Comparison of ENCODE assay signal across 20 cellular contexts in the genomic region with DNA sequence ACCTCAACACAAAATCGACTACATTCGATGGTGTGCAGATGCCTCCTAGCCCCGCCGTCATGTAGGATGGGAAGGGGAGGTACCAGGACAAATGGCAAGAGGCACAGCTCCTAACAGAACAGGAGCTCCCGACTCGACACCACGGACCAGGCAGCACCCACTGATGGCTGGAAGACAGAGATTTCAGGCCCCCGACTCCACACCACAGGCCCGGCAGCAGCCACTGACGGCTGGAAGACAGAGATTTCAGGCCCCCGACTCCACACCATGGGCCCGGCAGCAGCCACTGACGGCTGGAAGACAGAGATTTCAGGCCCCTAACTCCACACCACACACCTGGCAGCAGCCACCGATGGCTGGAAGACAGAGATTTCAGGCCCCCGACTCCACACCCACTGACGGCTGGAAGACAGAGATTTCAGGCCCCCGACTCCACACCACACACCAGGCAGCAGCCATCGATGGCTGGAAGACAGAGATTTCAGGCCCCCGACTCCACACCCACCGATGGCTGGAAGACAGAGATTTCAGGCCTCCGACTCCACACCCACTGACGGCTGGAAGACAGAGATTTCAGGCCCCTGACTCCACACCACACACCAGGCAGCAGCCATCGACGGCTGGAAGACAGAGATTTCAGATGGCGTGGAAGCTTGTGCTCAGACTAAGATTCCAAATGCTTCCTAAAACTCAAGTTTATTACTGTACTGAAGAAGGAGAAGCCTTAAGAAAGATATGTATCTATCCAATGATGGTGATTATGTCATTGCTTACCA.
A peak's percentile ranks its signal among the peaks of the same experiment; 100 is the strongest.
DNase-seq lines count a peak whose midpoint lies in the region; ATAC-seq and TF ChIP-seq lines count a peak whose summit lies in the region.
"Had no signal": no experiment of that assay in that cellular context is flagged by ENCODE, and none has a peak within 500 bp of the region (broad histone marks: within the 10 kb centered on the region; RNA-seq: fewer than 3 reads in every experiment).

No MANE protein-coding gene starts in this region.

- CTCF ChIA-PET in CD4-positive, alpha-beta T cell (lab: Charles Lee), result interaction anchor here (1.2 kb wide), 1 partner anchor 61 kb away, joined by 4 read pairs; no protein-coding TSS in a partner anchor

- POLR2A ChIA-PET in CD4-positive, alpha-beta T cell (lab: Charles Lee), result interaction anchor here (0.7 to 2.0 kb wide), 3 partner anchors 19 to 316 kb away, joined by 3 to 11 read pairs (median 4); no protein-coding TSS in a partner anchor

- no peaks in the 10 kb centered on the region for H3K36me3 ChIP-seq in endodermal cell (ENCODE audit: control insufficient read depth, insufficient read depth, low read length)
- H3K36me3 ChIP-seq in upper lobe of right lung, result no peaks in the 10 kb centered on the region
- H3K36me3 ChIP-seq: colonic mucosa had no signal

- no peak overlapping the region for H3K27ac Mint-ChIP-seq in CD4-positive, alpha-beta T cell
- H3K27ac Mint-ChIP-seq in endodermal cell, result no peak overlapping the region
- H3K27ac Mint-ChIP-seq: GM23338 had no signal

- ATAC-seq in CD4-positive, alpha-beta T cell (ENCODE audit: poor library complexity), result peak; percentile 53
- peak; percentile 7 for ATAC-seq in GM18870 (IDR thresholded peaks at IDR 0.05; ENCODE audit: unreplicated experiment)
- peak; percentile 1 for ATAC-seq in HG03139 (IDR thresholded peaks at IDR 0.05; ENCODE audit: unreplicated experiment)
- ATAC-seq in upper lobe of right lung, result no peak
- ATAC-seq: GM23338, PC-3 had no signal

- no peak overlapping the region for H3K9ac ChIP-seq in endodermal cell (ENCODE audit: extremely low read depth, low read length, poor library complexity, severe bottlenecking)
- H3K9ac ChIP-seq: KMS-11, SK-N-SH had no signal

- H3K27me3 Mint-ChIP-seq in CD4-positive, alpha-beta T cell, result no peaks in the 10 kb centered on the region
- no peaks in the 10 kb centered on the region for H3K27me3 Mint-ChIP-seq in endodermal cell (ENCODE audit: insufficient read depth)

- intact Hi-C loops in CD4-positive, alpha-beta T cell (cut with DNase I, micrococcal nuclease), result loop anchor here (2.0 to 10.0 kb wide), 3 partner anchors 19 to 410 kb away; no protein-coding TSS in a partner anchor
- intact Hi-C loops in upper lobe of right lung (cut with DNase I), result no loop called here

- peaks cover 2% of the 10 kb centered on the region for H3K36me3 Mint-ChIP-seq in CD4-positive, alpha-beta T cell (ENCODE audit: low read depth)
- peaks cover 13% of the 10 kb centered on the region for H3K36me3 Mint-ChIP-seq in endodermal cell (ENCODE audit: low read depth)

- H3K27ac ChIP-seq in CD4-positive, alpha-beta T cell (ENCODE audit: low read depth, low read length), result peak overlapping the region; percentile 64
- H3K27ac ChIP-seq in endodermal cell (ENCODE audit: low read depth, low read length) (no peak overlapping the region), upper lobe of right lung (no peak overlapping the region)
- H3K27ac ChIP-seq: colonic mucosa, HL-60, KMS-11, testis had no signal

- no peaks in the 10 kb centered on the region for H3K9me3 ChIP-seq in CD4-positive, alpha-beta T cell (ENCODE audit: control insufficient read depth, low read length)
- H3K9me3 ChIP-seq in endodermal cell (ENCODE audit: control insufficient read depth, low read length) (peaks cover 11% of the 10 kb centered on the region), upper lobe of right lung (no peaks in the 10 kb centered on the region)
- H3K9me3 ChIP-seq: colonic mucosa, SK-N-SH, testis had no signal

- H3K4me3 ChIP-seq in endodermal cell (ENCODE audit: low read length) (no peak overlapping the region), upper lobe of right lung (no peak overlapping the region)
- H3K4me3 ChIP-seq: colonic mucosa, GM23338, testis had no signal

- H3K27me3 ChIP-seq in CD4-positive, alpha-beta T cell (ENCODE audit: control insufficient read depth, insufficient read depth, low read length), result no peaks in the 10 kb centered on the region
- H3K27me3 ChIP-seq in endodermal cell (ENCODE audit: control insufficient read depth, insufficient read depth, low read length, poor library complexity, severe bottlenecking), result no peaks in the 10 kb centered on the region
- no peaks in the 10 kb centered on the region for H3K27me3 ChIP-seq in upper lobe of right lung
- H3K27me3 ChIP-seq: colonic mucosa, testis had no signal

- peak overlapping the region; percentile 78 for H3K4me3 Mint-ChIP-seq in CD4-positive, alpha-beta T cell
- no peak overlapping the region for H3K4me3 Mint-ChIP-seq in endodermal cell
- H3K4me3 Mint-ChIP-seq: GM23338 had no signal

- no peaks in the 10 kb centered on the region for H3K9me3 Mint-ChIP-seq in CD4-positive, alpha-beta T cell
- H3K9me3 Mint-ChIP-seq in endodermal cell, result peaks cover 10% of the 10 kb centered on the region

- H3K4me1 ChIP-seq in endodermal cell (ENCODE audit: control insufficient read depth, insufficient read depth, low read length) (no peaks in the 10 kb centered on the region), upper lobe of right lung (peaks cover 5% of the 10 kb centered on the region)
- H3K4me1 ChIP-seq: colonic mucosa, testis had no signal

- H3K4me1 Mint-ChIP-seq in CD4-positive, alpha-beta T cell (ENCODE audit: low read depth), result peaks cover 18% of the 10 kb centered on the region
- H3K4me1 Mint-ChIP-seq in endodermal cell, result peaks cover 13% of the 10 kb centered on the region

- DNase-seq in CD4-positive, alpha-beta T cell, result no peak
- DNase-seq in endodermal cell (peak; percentile 23), upper lobe of right lung (no peak), iPS-NIHi7 (ENCODE audit: extremely low spot score) (no peak)
- DNase-seq in activated effector memory CD4-positive, alpha-beta T cell treated with anti-CD3 and anti-CD28 coated beads, Interleukin-2, amount 50 U/mL, for 16 hours, result no peak
- no peak for DNase-seq in stimulated activated naive CD4-positive, alpha-beta T cell treated with Interleukin-2 at 50 U/mL for 16 hours (lab: John Stamatoyannopoulos, UW)
- DNase-seq: amniotic stem cell, colonic mucosa, DMS79, NCI-H1436, NCI-H446, PC-3, posterior cingulate gyrus, SK-N-SH, testis had no signal

- no peak for TF ChIP-seq CTCF in CD4-positive, alpha-beta T cell (IDR thresholded peaks at IDR 0.05)
- TF ChIP-seq CTCF in endodermal cell (conservative IDR thresholded peaks at IDR 0.05) (no peak), upper lobe of right lung (IDR thresholded peaks at IDR 0.05) (no peak)

- WGBS in endodermal cell (ENCODE audit: insufficient coverage in 1 of 2, insufficient read length in 1 of 2), 2 experiments, result 91 to 100% methylated on average over 3 to 23 of the region's 25 CpGs
